In genomic region chr20:31860431-31861345, GRCh38 we compare ENCODE assay signal across 7 cellular contexts. TPM values are rescaled to one million over a fixed set of nuclear protein-coding genes. Genes with fewer than 3 reads are reported as not detected.
DNase-seq lines count a peak whose midpoint lies in the region; ATAC-seq, FAIRE-seq and TF ChIP-seq lines count a peak whose summit lies in the region.

No MANE protein-coding gene starts in this region.

- no peaks in the 10 kb centered on the region for H3K9me2 ChIP-seq in hepatocyte (replicated peaks; ENCODE audit: insufficient read depth)

- peak overlapping the region; percentile 56 for H3K4me3 ChIP-seq in GM12864 (ENCODE audit: low read depth, low read length)
- H3K4me3 ChIP-seq in hepatocyte = peak overlapping the region; percentile 85
- peak overlapping the region; percentile 26 to 57 (median 48) for H3K4me3 ChIP-seq in skin epidermis

- DNase-seq in GM12864 (ENCODE audit: low read depth) = no peak
- no peak for DNase-seq in HTR-8/SVneo (ENCODE audit: insufficient read length, low spot score)
- peak; percentile 63 for DNase-seq in hepatocyte (ENCODE audit: low spot score)
- DNase-seq in stimulated activated naive CD4-positive, alpha-beta T cell treated with Interleukin-2 at 50 U/mL for 16 hours (lab: John Stamatoyannopoulos, UW) = no peak

- peak; percentile 42 for ATAC-seq in activated T-helper 17 cell treated with anti-CD3 and anti-CD28 coated beads, Interleukin-2, amount 50 U/mL, for 72 hours (replicated peaks)
- no peak for ATAC-seq in HG03520 (IDR thresholded peaks at IDR 0.05; ENCODE audit: unreplicated experiment)

- H3K27me3 Mint-ChIP-seq in activated T-helper 17 cell treated with anti-CD3 and anti-CD28 coated beads, Interleukin-2, amount 50 U/mL, for 72 hours = peaks cover 17% of the 10 kb centered on the region

- 3% methylated on average over 32 of the region's 32 CpGs for WGBS in hepatocyte (ENCODE audit: low lambda C conversion rate, missing lambda C conversion rate)

- peaks cover 34% of the 10 kb centered on the region for H3K27me3 ChIP-seq in hepatocyte

- no peaks in the 10 kb centered on the region for H3K9me3 Mint-ChIP-seq in activated T-helper 17 cell treated with anti-CD3 and anti-CD28 coated beads, Interleukin-2, amount 50 U/mL, for 72 hours

- no peaks in the 10 kb centered on the region for H3K9me3 ChIP-seq in hepatocyte (ENCODE audit: low read depth)

- peak overlapping the region; percentile 20 for H3K4me3 Mint-ChIP-seq in activated T-helper 17 cell treated with anti-CD3 and anti-CD28 coated beads, Interleukin-2, amount 50 U/mL, for 72 hours

- peaks cover 13% of the 10 kb centered on the region for H3K4me1 ChIP-seq in hepatocyte (ENCODE audit: insufficient read depth)

- H3K4me1 Mint-ChIP-seq in activated T-helper 17 cell treated with anti-CD3 and anti-CD28 coated beads, Interleukin-2, amount 50 U/mL, for 72 hours = peaks cover 5% of the 10 kb centered on the region

- peak overlapping the region; percentile 95 for H2AFZ ChIP-seq in hepatocyte

- H4K20me1 ChIP-seq in hepatocyte (ENCODE audit: insufficient read depth, poor library complexity, severe bottlenecking) = no peaks in the 10 kb centered on the region

- peak; percentile 4 for FAIRE-seq in HTR-8/SVneo (lab: Jason Lieb, UNC)

- H3K79me2 ChIP-seq in hepatocyte = no peaks in the 10 kb centered on the region

- H3K36me3 ChIP-seq in hepatocyte (replicated peaks; ENCODE audit: insufficient read depth, low read depth) = no peaks in the 10 kb centered on the region

- no peaks in the 10 kb centered on the region for H3K36me3 Mint-ChIP-seq in activated T-helper 17 cell treated with anti-CD3 and anti-CD28 coated beads, Interleukin-2, amount 50 U/mL, for 72 hours (ENCODE audit: low read depth)

- no peak overlapping the region for H3K27ac Mint-ChIP-seq in activated T-helper 17 cell treated with anti-CD3 and anti-CD28 coated beads, Interleukin-2, amount 50 U/mL, for 72 hours

- TF ChIP-seq CTCF in GM12864 (IDR thresholded peaks at IDR 0.05; ENCODE audit: low read depth, low read length, missing control alignments) (no peak), hepatocyte (IDR thresholded peaks at IDR 0.05; ENCODE audit: poor library complexity) (no peak)

- H3K4me2 ChIP-seq in hepatocyte = peak overlapping the region; percentile 100

- peak overlapping the region; percentile 65 for H3K27ac ChIP-seq in hepatocyte
- peak overlapping the region in 2 of 21 experiments; percentile 32 to 51 for H3K27ac ChIP-seq in skin epidermis

RNA-seq across cellular contexts. Expression of gene DUSP15, which starts 9.6 kb away (rescaled TPM):
- not detected for total RNA-seq in activated T-helper 17 cell treated with anti-CD3 and anti-CD28 coated beads, Interleukin-2, amount 50 U/mL, for 72 hours
- 23.0 and 23.5 TPM in 2 replicates for total RNA-seq in hepatocyte
- 10.2 and 12.2 TPM in 2 replicates for polyA plus RNA-seq in hepatocyte

RNA-seq across cellular contexts. Expression of gene TTLL9, which starts 9.7 kb away (rescaled TPM):
- not detected for total RNA-seq in activated T-helper 17 cell treated with anti-CD3 and anti-CD28 coated beads, Interleukin-2, amount 50 U/mL, for 72 hours
- total RNA-seq in hepatocyte = 0.84 TPM in 1 of 2 replicates, not detected in the other
- polyA plus RNA-seq in hepatocyte = 0.18 and 0.54 TPM in 2 replicates

RNA-seq across cellular contexts. Expression of gene FOXS1, which starts 15.3 kb away (rescaled TPM):
- not detected for total RNA-seq in activated T-helper 17 cell treated with anti-CD3 and anti-CD28 coated beads, Interleukin-2, amount 50 U/mL, for 72 hours
- total RNA-seq in hepatocyte = 0.64 and 0.87 TPM in 2 replicates
- polyA plus RNA-seq in hepatocyte = 0.96 and 1.1 TPM in 2 replicates

RNA-seq across cellular contexts. Expression of gene MYLK2, which starts 41.5 kb away (rescaled TPM):
- under 1 TPM; 0.40 to 0.86 TPM for total RNA-seq in activated T-helper 17 cell treated with anti-CD3 and anti-CD28 coated beads, Interleukin-2, amount 50 U/mL, for 72 hours
- not detected in 2 replicates for total RNA-seq in hepatocyte
- polyA plus RNA-seq in hepatocyte = 0.33 TPM in 1 of 2 replicates, not detected in the other

Comparison
In these comparisons a context has a peak if more than half of its experiments do, and no peak if none do; other contexts are left out.
1. RNA of gene DUSP15, which starts 9.6 kb away (total RNA-seq): 23.0 to 23.5 TPM in hepatocyte; not detected in activated T-helper 17 cell treated with anti-CD3 and anti-CD28 coated beads, Interleukin-2, amount 50 U/mL, for 72 hours; every median in the first group is over 10 times any median in the second.
2. Peak in every context shown above with its lines, with median percentiles within 50 percentile points of each other: H3K4me3 ChIP-seq.